8 cellular contexts compared by ENCODE assay signal in genomic region chr6:167828325-167828956, GRCh38.
A peak's percentile ranks its signal among the peaks of the same experiment; 100 is the strongest.
DNase-seq lines count a peak whose midpoint lies in the region; ATAC-seq and TF ChIP-seq lines count a peak whose summit lies in the region.

No MANE protein-coding gene starts in this region.

- H3K36me3 ChIP-seq in iPS DF 6.9 (ENCODE audit: control insufficient read depth, insufficient read depth, low read length), result no peaks in the 10 kb centered on the region

- peak overlapping the region; percentile 88 for H3K27ac ChIP-seq in VCaP
- no peak overlapping the region for H3K27ac ChIP-seq in iPS DF 6.9 (ENCODE audit: low read length)

- H3K4me1 Mint-ChIP-seq in T-helper 1 cell treated with Interleukin-12 subunit alpha and Interleukin-12 subunit beta and Interleukin-4 antibody, amounts not matched to agents 30 μg/mL and 1 μg/mL, for 36 hours (ENCODE audit: low read depth), result peaks cover 50% of the 10 kb centered on the region
- peaks cover 62% of the 10 kb centered on the region for H3K4me1 Mint-ChIP-seq in stimulated activated naive CD8-positive, alpha-beta T cell treated with anti-CD3 and anti-CD28 coated beads, Interleukin-15, amount 100 ng/mL, for 72 hours

- ATAC-seq in stimulated activated naive CD8-positive, alpha-beta T cell treated with anti-CD3 and anti-CD28 coated beads, Interleukin-15, amount 100 ng/mL, for 72 hours, result no peak
- ATAC-seq in HG03280 (IDR thresholded peaks at IDR 0.05; ENCODE audit: unreplicated experiment), result no peak

- TF ChIP-seq CTCF in VCaP (conservative IDR thresholded peaks at IDR 0.05), result no peak

- H3K4me3 ChIP-seq in iPS DF 6.9 (ENCODE audit: low read length), result peak overlapping the region; percentile 31; the same call in 1 of the 2 replicates

- peak overlapping the region; percentile 81 for H3K27ac Mint-ChIP-seq in T-helper 1 cell treated with Interleukin-12 subunit alpha and Interleukin-12 subunit beta and Interleukin-4 antibody, amounts not matched to agents 30 μg/mL and 1 μg/mL, for 36 hours
- H3K27ac Mint-ChIP-seq in stimulated activated naive CD8-positive, alpha-beta T cell treated with anti-CD3 and anti-CD28 coated beads, Interleukin-15, amount 100 ng/mL, for 72 hours, result no peak overlapping the region

- DNase-seq in T-helper 1 cell, result no peak
- DNase-seq in iPS DF 6.9 (ENCODE audit: low read depth, low spot score), result no peak
- DNase-seq in stimulated activated naive CD8-positive, alpha-beta T cell treated with anti-CD3 and anti-CD28 coated beads, Interleukin-15, amount 100 ng/mL, for 72 hours, result no peak
- DNase-seq in NCI-H187 treated with DMSO at 0.1 percent for 48 hours (lab: John Stamatoyannopoulos, UW), result no peak
- DNase-seq in NCI-H226, result no peak

- H3K4me1 ChIP-seq in iPS DF 6.9 (ENCODE audit: control insufficient read depth, insufficient read depth, low read length), result peaks cover 1% of the 10 kb centered on the region; the same call in 1 of the 2 replicates

- no peaks in the 10 kb centered on the region for H3K9me3 Mint-ChIP-seq in T-helper 1 cell treated with Interleukin-12 subunit alpha and Interleukin-12 subunit beta and Interleukin-4 antibody, amounts not matched to agents 30 μg/mL and 1 μg/mL, for 36 hours
- H3K9me3 Mint-ChIP-seq in stimulated activated naive CD8-positive, alpha-beta T cell treated with anti-CD3 and anti-CD28 coated beads, Interleukin-15, amount 100 ng/mL, for 72 hours, result no peaks in the 10 kb centered on the region

- peaks cover 11% of the 10 kb centered on the region for H3K36me3 Mint-ChIP-seq in T-helper 1 cell treated with Interleukin-12 subunit alpha and Interleukin-12 subunit beta and Interleukin-4 antibody, amounts not matched to agents 30 μg/mL and 1 μg/mL, for 36 hours (ENCODE audit: low read depth)

- peaks cover 67% of the 10 kb centered on the region for H3K27me3 Mint-ChIP-seq in T-helper 1 cell treated with Interleukin-12 subunit alpha and Interleukin-12 subunit beta and Interleukin-4 antibody, amounts not matched to agents 30 μg/mL and 1 μg/mL, for 36 hours (ENCODE audit: low read depth)
- H3K27me3 Mint-ChIP-seq in stimulated activated naive CD8-positive, alpha-beta T cell treated with anti-CD3 and anti-CD28 coated beads, Interleukin-15, amount 100 ng/mL, for 72 hours, result peaks cover 65% of the 10 kb centered on the region

- WGBS in iPS DF 6.9 (ENCODE audit: insufficient coverage, insufficient read length), result no CpG with 5 or more reads among the region's 4 CpGs

- no peaks in the 10 kb centered on the region for H3K27me3 ChIP-seq in iPS DF 6.9 (ENCODE audit: control insufficient read depth, insufficient read depth, low read length)

- H3K4me3 Mint-ChIP-seq in T-helper 1 cell treated with Interleukin-12 subunit alpha and Interleukin-12 subunit beta and Interleukin-4 antibody, amounts not matched to agents 30 μg/mL and 1 μg/mL, for 36 hours, result peak overlapping the region; percentile 88
- peak overlapping the region; percentile 87 to 89 for H3K4me3 Mint-ChIP-seq in stimulated activated naive CD8-positive, alpha-beta T cell treated with anti-CD3 and anti-CD28 coated beads, Interleukin-15, amount 100 ng/mL, for 72 hours

- H3K9me3 ChIP-seq in iPS DF 6.9 (ENCODE audit: control insufficient read depth, insufficient read depth, low read length), result no peaks in the 10 kb centered on the region
